19 cellular contexts compared by ENCODE assay signal in genomic region chr12:56749364-56749763, GRCh38. TPM values are rescaled to one million over a fixed set of nuclear protein-coding genes. Genes with fewer than 3 reads are reported as not detected.
DNase-seq lines count a peak whose midpoint lies in the region; ATAC-seq and FAIRE-seq lines count a peak whose summit lies in the region.
"Had no signal": no experiment of that assay in that cellular context is flagged by ENCODE, and none has a peak within 500 bp of the region (broad histone marks: within the 10 kb centered on the region; RNA-seq: fewer than 3 reads in every experiment).

No MANE protein-coding gene starts in this region.

- H3K9me3 Mint-ChIP-seq in activated CD4-positive, alpha-beta T cell treated with anti-CD3 and anti-CD28 coated beads, Interleukin-2, amount 10 ng/mL, durations not matched to agents 7 days and 5 days = no peaks in the 10 kb centered on the region
- H3K9me3 Mint-ChIP-seq in T-cell (no peaks in the 10 kb centered on the region), naive B cell (no peaks in the 10 kb centered on the region)
- H3K9me3 Mint-ChIP-seq: H9 had no signal

- peaks cover 53% of the 10 kb centered on the region for H3K4me1 Mint-ChIP-seq in activated CD4-positive, alpha-beta T cell treated with anti-CD3 and anti-CD28 coated beads, Interleukin-2, amount 10 ng/mL, durations not matched to agents 7 days and 5 days
- peaks cover 36 to 41% (median 41%) of the 10 kb centered on the region in 3 donors for H3K4me1 Mint-ChIP-seq in T-cell
- peaks cover 36 to 52% (median 49%) of the 10 kb centered on the region in 3 donors for H3K4me1 Mint-ChIP-seq in naive B cell

- DNase-seq in activated CD4-positive, alpha-beta T cell treated with anti-CD3 and anti-CD28 coated beads, Interleukin-2, amount 10 ng/mL, durations not matched to agents 7 days and 5 days = no peak
- DNase-seq in activated CD4-positive, alpha-beta T cell treated with anti-CD3 and anti-CD28 coated beads, Interleukin-2, amount 50 U/mL, for 48 hours = no peak
- DNase-seq in Kasumi-1 (lab: John Stamatoyannopoulos, UW) = peak; percentile 29 to 42
- no peak for DNase-seq in T-cell
- peak; percentile 49 for DNase-seq in naive B cell
- DNase-seq in RKO (ENCODE audit: low spot score) = no peak
- no peak for DNase-seq in NCI-H1417 treated with DMSO at 0.1 percent for 48 hours (lab: John Stamatoyannopoulos, UW)
- DNase-seq in urothelium cell line (ENCODE audit: low spot score) = no peak
- DNase-seq: ACHN; activated CD4-positive, alpha-beta T cell treated with anti-CD3 and anti-CD28 coated beads, Interleukin-2, amount 50 U/mL, for 4 hours; activated naive CD4-positive, alpha-beta T cell treated with anti-CD3 and anti-CD28 coated beads, Interleukin-2, amount 50 U/mL, for 16 hours; caudate nucleus; H9; islet precursor cell; NCI-H2107; posterior cingulate gyrus had no signal

- CTCF ChIA-PET in activated CD4-positive, alpha-beta T cell treated with anti-CD3 and anti-CD28 coated beads, Interleukin-2, amount 10 ng/mL, durations not matched to agents 7 days and 5 days (lab: Charles Lee) = interaction anchor here (1.0 to 1.6 kb wide), 3 partner anchors 120 to 490 kb away, joined by 3 read pairs; partner anchors contain the start of gene BAZ2A
- CTCF ChIA-PET in T-cell (lab: Charles Lee) = no interaction called here

- peak overlapping the region; percentile 64 for H3K4me3 Mint-ChIP-seq in activated CD4-positive, alpha-beta T cell treated with anti-CD3 and anti-CD28 coated beads, Interleukin-2, amount 10 ng/mL, durations not matched to agents 7 days and 5 days
- peak overlapping the region in 1 of 3 donors; percentile 95 for H3K4me3 Mint-ChIP-seq in T-cell
- peak overlapping the region; percentile 48 to 98 (median 74) for H3K4me3 Mint-ChIP-seq in naive B cell

- no peak for FAIRE-seq in urothelium cell line (lab: Jason Lieb, UNC)
- FAIRE-seq: D721Med, endothelial cell of umbilical vein had no signal

- ATAC-seq in T-cell (replicated peaks in 1 of 4) (no peak), naive B cell (ENCODE audit: low read depth in 2 of 2) (peak; percentile 43 to 49)

- H3K36me3 Mint-ChIP-seq in activated CD4-positive, alpha-beta T cell treated with anti-CD3 and anti-CD28 coated beads, Interleukin-2, amount 10 ng/mL, durations not matched to agents 7 days and 5 days (ENCODE audit: low read depth) = peaks cover 45% of the 10 kb centered on the region
- H3K36me3 Mint-ChIP-seq in T-cell (peaks cover 30% of the 10 kb centered on the region), naive B cell (peaks cover 5 to 7% of the 10 kb centered on the region in 2 donors)

- POLR2A ChIA-PET in activated CD4-positive, alpha-beta T cell treated with anti-CD3 and anti-CD28 coated beads, Interleukin-2, amount 10 ng/mL, durations not matched to agents 7 days and 5 days (lab: Charles Lee) = no interaction called here
- POLR2A ChIA-PET in T-cell (lab: Charles Lee) = interaction anchor here in 1 of 2 donors (0.5 kb wide), 1 partner anchor 24 kb away, joined by 3 read pairs; no protein-coding TSS in a partner anchor

- no peaks in the 10 kb centered on the region for H3K27me3 Mint-ChIP-seq in activated CD4-positive, alpha-beta T cell treated with anti-CD3 and anti-CD28 coated beads, Interleukin-2, amount 10 ng/mL, durations not matched to agents 7 days and 5 days
- H3K27me3 Mint-ChIP-seq in T-cell (no peaks in the 10 kb centered on the region), naive B cell (no peaks in the 10 kb centered on the region)

- H3K27ac Mint-ChIP-seq in activated CD4-positive, alpha-beta T cell treated with anti-CD3 and anti-CD28 coated beads, Interleukin-2, amount 10 ng/mL, durations not matched to agents 7 days and 5 days = peak overlapping the region; percentile 67
- H3K27ac Mint-ChIP-seq in T-cell = peak overlapping the region; percentile 65 to 83
- peak overlapping the region; percentile 44 to 90 (median 83) for H3K27ac Mint-ChIP-seq in naive B cell

RNA-seq across cellular contexts. Expression of gene PRIM1, which starts 2.8 kb away (rescaled TPM):
- total RNA-seq in activated CD4-positive, alpha-beta T cell treated with anti-CD3 and anti-CD28 coated beads, Interleukin-2, amount 10 ng/mL, durations not matched to agents 7 days and 5 days = 10 to 100 TPM; 48.0 to 52.9 TPM
- 10 to 100 TPM; 17.3 to 25.2 (median 22.2) TPM for total RNA-seq in T-cell
- 10 to 100 TPM; 27.2 to 50.9 (median 37.5) TPM for polyA plus RNA-seq in naive B cell (ENCODE audit: low read depth in 6 of 6)

RNA-seq across cellular contexts. Expression of gene HSD17B6, which starts 13.8 kb away (rescaled TPM):
- 1 to 10 TPM; 3.1 to 3.8 TPM for total RNA-seq in activated CD4-positive, alpha-beta T cell treated with anti-CD3 and anti-CD28 coated beads, Interleukin-2, amount 10 ng/mL, durations not matched to agents 7 days and 5 days
- total RNA-seq in T-cell = 1 to 10 TPM in 3 of 5 donors, under 1 TPM in 2; 0.40 to 1.8 (median 1.1) TPM
- under 1 TPM in 5 of 6 donors, not detected in 1; 0.20 to 0.91 (median 0.60) TPM for polyA plus RNA-seq in naive B cell (ENCODE audit: low read depth in 6 of 6)
- total RNA-seq: endothelial cell of umbilical vein, mononuclear cell had no signal

RNA-seq across cellular contexts. Expression of gene NACA, which starts 24.3 kb away (rescaled TPM):
- 100 to 1,000 TPM; 805 to 843 TPM for total RNA-seq in activated CD4-positive, alpha-beta T cell treated with anti-CD3 and anti-CD28 coated beads, Interleukin-2, amount 10 ng/mL, durations not matched to agents 7 days and 5 days
- total RNA-seq in T-cell = 1,000 to 10,000 TPM; 1,098 to 1,258 (median 1,167) TPM
- 1,000 to 10,000 TPM in 5 of 6 donors, 100 to 1,000 TPM in 1; 936 to 1,276 (median 1,162) TPM for polyA plus RNA-seq in naive B cell (ENCODE audit: low read depth in 6 of 6)

Comparison
In these comparisons a context has a peak if more than half of its experiments do, and no peak if none do; other contexts are left out.
1. DNase-seq: peak in Kasumi-1 (2 of 2) and naive B cell (single experiment); none in activated CD4-positive, alpha-beta T cell treated with anti-CD3 and anti-CD28 coated beads, Interleukin-2, amount 10 ng/mL, durations not matched to agents 7 days and 5 days (single experiment), activated CD4-positive, alpha-beta T cell treated with anti-CD3 and anti-CD28 coated beads, Interleukin-2, amount 50 U/mL, for 48 hours (0 of 2), T-cell (0 of 34), RKO (single experiment), NCI-H1417 treated with DMSO at 0.1 percent for 48 hours (single experiment) and urothelium cell line (single experiment).
2. ATAC-seq: peak in naive B cell (2 of 2); none in T-cell (0 of 4).
3. Peak in every context shown above with its lines, with median percentiles within 50 percentile points of each other: H3K27ac Mint-ChIP-seq.